10 cellular contexts compared by ENCODE assay signal in genomic region chr16:67055712-67056487, GRCh38. TPM values are rescaled to one million over a fixed set of nuclear protein-coding genes. Genes with fewer than 3 reads are reported as not detected.
DNase-seq lines count a peak whose midpoint lies in the region; ATAC-seq and TF ChIP-seq lines count a peak whose summit lies in the region.
"Had no signal": no experiment of that assay in that cellular context is flagged by ENCODE, and none has a peak within 500 bp of the region (broad histone marks: within the 10 kb centered on the region; RNA-seq: fewer than 3 reads in every experiment).

No MANE protein-coding gene starts in this region.

- H3K27me3 ChIP-seq in dorsolateral prefrontal cortex (no peaks in the 10 kb centered on the region), HAP-1 (ENCODE audit: low read depth) (no peaks in the 10 kb centered on the region)

- H3K9me3 ChIP-seq in HAP-1, result no peaks in the 10 kb centered on the region

- peaks cover 61% of the 10 kb centered on the region for H3K4me1 Mint-ChIP-seq in activated CD8-positive, alpha-beta memory T cell treated with anti-CD3 and anti-CD28 coated beads, Interleukin-2, amount 10 ng/mL, durations not matched to agents 7 days and 5 days

- no peaks in the 10 kb centered on the region for H3K9me3 Mint-ChIP-seq in activated CD8-positive, alpha-beta memory T cell treated with anti-CD3 and anti-CD28 coated beads, Interleukin-2, amount 10 ng/mL, durations not matched to agents 7 days and 5 days (ENCODE audit: low read depth)

- peak overlapping the region; percentile 82 for H3K27ac Mint-ChIP-seq in activated CD8-positive, alpha-beta memory T cell treated with anti-CD3 and anti-CD28 coated beads, Interleukin-2, amount 10 ng/mL, durations not matched to agents 7 days and 5 days

- intact Hi-C loops in dorsolateral prefrontal cortex (cut with DNase I), result no loop called here

- in situ Hi-C loops in HAP-1 (cut with MboI; ENCODE audit: low sequenced_read_pairs), result no loop called here

- ATAC-seq in activated CD8-positive, alpha-beta memory T cell treated with anti-CD3 and anti-CD28 coated beads, Interleukin-2, amount 10 ng/mL, durations not matched to agents 7 days and 5 days, result peak; percentile 73

- H3K27me3 Mint-ChIP-seq in activated CD8-positive, alpha-beta memory T cell treated with anti-CD3 and anti-CD28 coated beads, Interleukin-2, amount 10 ng/mL, durations not matched to agents 7 days and 5 days, result no peaks in the 10 kb centered on the region

- H3K4me3 ChIP-seq in dorsolateral prefrontal cortex (no peak overlapping the region), HAP-1 (no peak overlapping the region)
- H3K4me3 ChIP-seq: SK-N-MC had no signal

- peak; percentile 49 for DNase-seq in activated CD8-positive, alpha-beta memory T cell treated with anti-CD3 and anti-CD28 coated beads, Interleukin-2, amount 10 ng/mL, durations not matched to agents 7 days and 5 days
- DNase-seq in activated CD8-positive, alpha-beta memory T cell treated with anti-CD3 and anti-CD28 coated beads for 24 hours, result no peak
- DNase-seq in NCI-H226, result peak; percentile 93
- no peak for DNase-seq in dorsolateral prefrontal cortex
- peak; percentile 77 for DNase-seq in smooth muscle cell of the brain vasculature (ENCODE audit: low read depth, low spot score)
- no peak for DNase-seq in AML-193 (lab: John Stamatoyannopoulos, UW)
- DNase-seq in HAP-1 (ENCODE audit: low spot score in 2 of 2), result no peak
- no peak for DNase-seq in NCI-H1417 (lab: John Stamatoyannopoulos, UW)
- DNase-seq: DMS79 had no signal

- no peaks in the 10 kb centered on the region for H3K4me1 ChIP-seq in HAP-1

- H3K4me3 Mint-ChIP-seq in activated CD8-positive, alpha-beta memory T cell treated with anti-CD3 and anti-CD28 coated beads, Interleukin-2, amount 10 ng/mL, durations not matched to agents 7 days and 5 days, result peak overlapping the region; percentile 48

- TF ChIP-seq CTCF in dorsolateral prefrontal cortex (IDR thresholded peaks at IDR 0.05 in 54 of 56, conservative IDR thresholded peaks at IDR 0.05 in 2 of 56; ENCODE audit: low read depth in 1 of 56, partially characterized antibody in 56 of 56), result no peak

- peak overlapping the region in 53 of 59 donors; percentile 0 to 83 (median 51) for H3K27ac ChIP-seq in dorsolateral prefrontal cortex
- H3K27ac ChIP-seq: SK-N-MC had no signal

- CTCF ChIA-PET in activated CD8-positive, alpha-beta memory T cell treated with anti-CD3 and anti-CD28 coated beads, Interleukin-2, amount 10 ng/mL, durations not matched to agents 7 days and 5 days (lab: Charles Lee), result interaction anchor here (0.6 to 2.7 kb wide), 5 partner anchors 12 to 174 kb away, joined by 3 to 10 read pairs (median 3); no protein-coding TSS in a partner anchor

- H3K36me3 Mint-ChIP-seq in activated CD8-positive, alpha-beta memory T cell treated with anti-CD3 and anti-CD28 coated beads, Interleukin-2, amount 10 ng/mL, durations not matched to agents 7 days and 5 days, result peaks cover 44% of the 10 kb centered on the region

- peaks cover 2% of the 10 kb centered on the region; the same call in 1 of the 2 replicates for H3K36me3 ChIP-seq in HAP-1 (replicated peaks)

RNA-seq across cellular contexts. Expression of gene CBFB, which starts 27.0 kb away (rescaled TPM):
- 100 to 1,000 TPM; 180 to 196 TPM for total RNA-seq in activated CD8-positive, alpha-beta memory T cell treated with anti-CD3 and anti-CD28 coated beads, Interleukin-2, amount 10 ng/mL, durations not matched to agents 7 days and 5 days
- 10 to 100 TPM; 16.0 to 71.3 (median 36.7) TPM for total RNA-seq in dorsolateral prefrontal cortex

RNA-seq across cellular contexts. Expression of gene PHAF1, which starts 53.8 kb away (rescaled TPM):
- total RNA-seq in activated CD8-positive, alpha-beta memory T cell treated with anti-CD3 and anti-CD28 coated beads, Interleukin-2, amount 10 ng/mL, durations not matched to agents 7 days and 5 days, result 10 to 100 TPM; 14.2 to 15.2 TPM
- 10 to 100 TPM; 19.1 to 43.4 (median 33.0) TPM for total RNA-seq in dorsolateral prefrontal cortex

Comparison
In these comparisons a context has a peak if more than half of its experiments do, and no peak if none do; other contexts are left out.
1. DNase-seq: peak in activated CD8-positive, alpha-beta memory T cell treated with anti-CD3 and anti-CD28 coated beads, Interleukin-2, amount 10 ng/mL, durations not matched to agents 7 days and 5 days (single experiment), NCI-H226 (single experiment) and smooth muscle cell of the brain vasculature (single experiment); none in activated CD8-positive, alpha-beta memory T cell treated with anti-CD3 and anti-CD28 coated beads for 24 hours (single experiment), dorsolateral prefrontal cortex (0 of 10), AML-193 (0 of 2), HAP-1 (0 of 2) and NCI-H1417 (0 of 3).